Comparison of ENCODE assay signal across 8 cellular contexts in genomic region chr17:82294086-82294773, GRCh38. TPM values are rescaled to one million over a fixed set of nuclear protein-coding genes. Genes with fewer than 3 reads are reported as not detected.
DNase-seq lines count a peak whose midpoint lies in the region; ATAC-seq and TF ChIP-seq lines count a peak whose summit lies in the region.

No MANE protein-coding gene starts in this region.

- DNase-seq in NCI-H2227 treated with DMSO at 0.1 percent for 48 hours (lab: John Stamatoyannopoulos, UW) (peak; percentile 48), NCI-H2227 (lab: John Stamatoyannopoulos, UW; ENCODE audit: unreplicated experiment) (no peak), NCI-H526 (lab: John Stamatoyannopoulos, UW) (no peak), NCI-H1436 (lab: John Stamatoyannopoulos, UW) (no peak)
- DNase-seq in activated T-helper 2 cell treated with anti-CD3 and anti-CD28 coated beads, Interferon-gamma antibody, Interleukin-2, Interleukin-4, amounts not matched to agents 10 μg/mL and 5 μg/mL and 100 μg/mL, durations not matched to agents 14 hours and 24 hours and 36 hours (ENCODE audit: low spot score) = no peak
- DNase-seq in stimulated activated effector memory CD8-positive, alpha-beta T cell treated with anti-CD3 and anti-CD28 coated beads, Interleukin-12 subunit alpha, Interleukin-12 subunit beta, amount 100 ng/mL, for 72 hours (ENCODE audit: low spot score in 2 of 2) = no peak

- peak overlapping the region; percentile 76 for H3K27ac Mint-ChIP-seq in activated T-helper 2 cell treated with anti-CD3 and anti-CD28 coated beads, Interferon-gamma antibody, Interleukin-2, Interleukin-4, amounts not matched to agents 10 μg/mL and 5 μg/mL and 100 μg/mL, durations not matched to agents 14 hours and 24 hours and 36 hours
- peak overlapping the region; percentile 58 for H3K27ac Mint-ChIP-seq in stimulated activated effector memory CD8-positive, alpha-beta T cell treated with anti-CD3 and anti-CD28 coated beads, Interleukin-12 subunit alpha, Interleukin-12 subunit beta, amount 100 ng/mL, for 72 hours

- no peaks in the 10 kb centered on the region for H3K27me3 ChIP-seq in gastroesophageal sphincter

- ATAC-seq in gastroesophageal sphincter = no peak
- no peak for ATAC-seq in stimulated activated effector memory CD8-positive, alpha-beta T cell treated with anti-CD3 and anti-CD28 coated beads, Interleukin-12 subunit alpha, Interleukin-12 subunit beta, amount 100 ng/mL, for 72 hours
- ATAC-seq in HG03439 (IDR thresholded peaks at IDR 0.05; ENCODE audit: unreplicated experiment) = no peak

- no peak for TF ChIP-seq CTCF in gastroesophageal sphincter (IDR thresholded peaks at IDR 0.05)

- peak overlapping the region; percentile 66 to 99 (median 98) for H3K27ac ChIP-seq in gastroesophageal sphincter

- peak overlapping the region in 1 of 2 donors; percentile 88 for H3K4me3 ChIP-seq in gastroesophageal sphincter

- no peaks in the 10 kb centered on the region for H3K9me3 Mint-ChIP-seq in activated T-helper 2 cell treated with anti-CD3 and anti-CD28 coated beads, Interferon-gamma antibody, Interleukin-2, Interleukin-4, amounts not matched to agents 10 μg/mL and 5 μg/mL and 100 μg/mL, durations not matched to agents 14 hours and 24 hours and 36 hours
- H3K9me3 Mint-ChIP-seq in stimulated activated effector memory CD8-positive, alpha-beta T cell treated with anti-CD3 and anti-CD28 coated beads, Interleukin-12 subunit alpha, Interleukin-12 subunit beta, amount 100 ng/mL, for 72 hours = no peaks in the 10 kb centered on the region

- H3K4me3 Mint-ChIP-seq in activated T-helper 2 cell treated with anti-CD3 and anti-CD28 coated beads, Interferon-gamma antibody, Interleukin-2, Interleukin-4, amounts not matched to agents 10 μg/mL and 5 μg/mL and 100 μg/mL, durations not matched to agents 14 hours and 24 hours and 36 hours (ENCODE audit: low read depth) = peak overlapping the region; percentile 80
- H3K4me3 Mint-ChIP-seq in stimulated activated effector memory CD8-positive, alpha-beta T cell treated with anti-CD3 and anti-CD28 coated beads, Interleukin-12 subunit alpha, Interleukin-12 subunit beta, amount 100 ng/mL, for 72 hours = peak overlapping the region; percentile 75

- TF ChIP-seq EP300 in gastroesophageal sphincter (IDR thresholded peaks at IDR 0.05) = no peak

- no peaks in the 10 kb centered on the region for H3K9me3 ChIP-seq in gastroesophageal sphincter

- intact Hi-C loops in activated T-helper 2 cell treated with anti-CD3 and anti-CD28 coated beads, Interferon-gamma antibody, Interleukin-2, Interleukin-4, amounts not matched to agents 10 μg/mL and 5 μg/mL and 100 μg/mL, durations not matched to agents 14 hours and 24 hours and 36 hours (cut with micrococcal nuclease) = no loop called here

- H3K27me3 Mint-ChIP-seq in activated T-helper 2 cell treated with anti-CD3 and anti-CD28 coated beads, Interferon-gamma antibody, Interleukin-2, Interleukin-4, amounts not matched to agents 10 μg/mL and 5 μg/mL and 100 μg/mL, durations not matched to agents 14 hours and 24 hours and 36 hours (ENCODE audit: low read depth) = no peaks in the 10 kb centered on the region

- no peak for TF ChIP-seq POLR2A in gastroesophageal sphincter (IDR thresholded peaks at IDR 0.05)

- 78 to 81% methylated on average over 13 to 14 of the region's 14 CpGs for WGBS in gastroesophageal sphincter (ENCODE audit: low coverage in 1 of 2), 2 donors

- peaks cover 45% of the 10 kb centered on the region for H3K4me1 Mint-ChIP-seq in activated T-helper 2 cell treated with anti-CD3 and anti-CD28 coated beads, Interferon-gamma antibody, Interleukin-2, Interleukin-4, amounts not matched to agents 10 μg/mL and 5 μg/mL and 100 μg/mL, durations not matched to agents 14 hours and 24 hours and 36 hours (ENCODE audit: low read depth)
- peaks cover 57% of the 10 kb centered on the region for H3K4me1 Mint-ChIP-seq in stimulated activated effector memory CD8-positive, alpha-beta T cell treated with anti-CD3 and anti-CD28 coated beads, Interleukin-12 subunit alpha, Interleukin-12 subunit beta, amount 100 ng/mL, for 72 hours

- no peaks in the 10 kb centered on the region for H3K36me3 ChIP-seq in gastroesophageal sphincter

- peaks cover 0 to 68% (median 20%) of the 10 kb centered on the region in 3 donors for H3K4me1 ChIP-seq in gastroesophageal sphincter

- peaks cover 13% of the 10 kb centered on the region for H3K36me3 Mint-ChIP-seq in activated T-helper 2 cell treated with anti-CD3 and anti-CD28 coated beads, Interferon-gamma antibody, Interleukin-2, Interleukin-4, amounts not matched to agents 10 μg/mL and 5 μg/mL and 100 μg/mL, durations not matched to agents 14 hours and 24 hours and 36 hours (ENCODE audit: low read depth)
- peaks cover 24% of the 10 kb centered on the region for H3K36me3 Mint-ChIP-seq in stimulated activated effector memory CD8-positive, alpha-beta T cell treated with anti-CD3 and anti-CD28 coated beads, Interleukin-12 subunit alpha, Interleukin-12 subunit beta, amount 100 ng/mL, for 72 hours

RNA-seq across cellular contexts. Expression of gene CSNK1D, which starts 20.7 kb away (rescaled TPM):
- 139 and 151 TPM in 2 replicates for total RNA-seq in activated T-helper 2 cell treated with anti-CD3 and anti-CD28 coated beads, Interferon-gamma antibody, Interleukin-2, Interleukin-4, amounts not matched to agents 10 μg/mL and 5 μg/mL and 100 μg/mL, durations not matched to agents 14 hours and 24 hours and 36 hours
- 10 to 100 TPM; 23.4 to 92.1 (median 72.4) TPM for total RNA-seq in gastroesophageal sphincter

RNA-seq across cellular contexts. Expression of gene CD7, which starts 23.2 kb away (rescaled TPM):
- 345 and 351 TPM in 2 replicates for total RNA-seq in activated T-helper 2 cell treated with anti-CD3 and anti-CD28 coated beads, Interferon-gamma antibody, Interleukin-2, Interleukin-4, amounts not matched to agents 10 μg/mL and 5 μg/mL and 100 μg/mL, durations not matched to agents 14 hours and 24 hours and 36 hours
- total RNA-seq in gastroesophageal sphincter = 1 to 10 TPM in 1 of 4 donors, under 1 TPM in 2, not detected in 1; 0.58 to 1.7 (median 0.94) TPM

RNA-seq across cellular contexts. Expression of gene SECTM1, which starts 39.3 kb away (rescaled TPM):
- 2.7 and 3.7 TPM in 2 replicates for total RNA-seq in activated T-helper 2 cell treated with anti-CD3 and anti-CD28 coated beads, Interferon-gamma antibody, Interleukin-2, Interleukin-4, amounts not matched to agents 10 μg/mL and 5 μg/mL and 100 μg/mL, durations not matched to agents 14 hours and 24 hours and 36 hours
- total RNA-seq in gastroesophageal sphincter = 10 to 100 TPM in 3 of 4 donors, 1 to 10 TPM in 1; 6.1 to 22.3 (median 17.6) TPM

Comparison
In these comparisons a context has a peak if more than half of its experiments do, and no peak if none do; other contexts are left out.
1. RNA of gene CD7, which starts 23.2 kb away (total RNA-seq): 345 to 351 TPM in activated T-helper 2 cell treated with anti-CD3 and anti-CD28 coated beads, Interferon-gamma antibody, Interleukin-2, Interleukin-4, amounts not matched to agents 10 μg/mL and 5 μg/mL and 100 μg/mL, durations not matched to agents 14 hours and 24 hours and 36 hours; 0.58 to 1.7 TPM in gastroesophageal sphincter; every median in the first group is over 100 times any median in the second.